19 cellular contexts compared by ENCODE assay signal in genomic region chr7:96920713-96921112, GRCh38.
DNase-seq lines count a peak whose midpoint lies in the region; ATAC-seq, FAIRE-seq and TF ChIP-seq lines count a peak whose summit lies in the region.
"Had no signal": no experiment of that assay in that cellular context is flagged by ENCODE, and none has a peak within 500 bp of the region (broad histone marks: within the 10 kb centered on the region; RNA-seq: fewer than 3 reads in every experiment).

No MANE protein-coding gene starts in this region.

- H3K4me3 ChIP-seq in PC-9 (no peak overlapping the region), epithelial cell of esophagus (ENCODE audit: low read length) (no peak overlapping the region), keratinocyte (ENCODE audit: control insufficient read depth in 2 of 3, extremely low read depth in 1 of 3, insufficient read depth in 2 of 3, low read depth in 1 of 3, low read length in 3 of 3) (no peak overlapping the region)
- H3K4me3 ChIP-seq: BLaER1 treated with 17β-estradiol and CSF1 and Interleukin-3, amounts not matched to agents 10 nM and 100 nM; GM12878 had no signal

- peaks cover 19% of the 10 kb centered on the region for H3K4me1 ChIP-seq in PC-9 (replicated peaks; ENCODE audit: insufficient read depth)
- peaks cover 4% of the 10 kb centered on the region for H3K4me1 ChIP-seq in keratinocyte (ENCODE audit: control insufficient read depth, extremely low read depth, insufficient read depth, low read length)
- H3K4me1 ChIP-seq: BLaER1 treated with 17β-estradiol and CSF1 and Interleukin-3, amounts not matched to agents 10 nM and 100 nM had no signal

- no peak overlapping the region for H3K4me3 Mint-ChIP-seq in type B pancreatic cell
- H3K4me3 Mint-ChIP-seq in mesothelial cell of epicardium: no peak overlapping the region
- H3K4me3 Mint-ChIP-seq: B cell; CD8-positive, alpha-beta T cell; IgD-negative memory B cell had no signal

- H3K9ac ChIP-seq in keratinocyte (ENCODE audit: control insufficient read depth, extremely low read depth, insufficient read depth, low read length): no peak overlapping the region
- H3K9ac ChIP-seq: BLaER1 treated with 17β-estradiol and CSF1 and Interleukin-3, amounts not matched to agents 10 nM and 100 nM had no signal

- peaks cover 11% of the 10 kb centered on the region; the same call in 1 of the 2 replicates for H3F3A ChIP-seq in PC-9 (ENCODE audit: insufficient read depth, low read depth)

- TF ChIP-seq CTCF in PC-9 (conservative IDR thresholded peaks at IDR 0.05): no peak
- TF ChIP-seq CTCF in epithelial cell of esophagus (IDR thresholded peaks at IDR 0.05; ENCODE audit: insufficient read depth, low read depth, low read length, missing control alignments): no peak
- no peak for TF ChIP-seq CTCF in keratinocyte (optimal IDR thresholded peaks at IDR 0.05 in 1 of 3, IDR thresholded peaks at IDR 0.05 in 1 of 3, conservative IDR thresholded peaks at IDR 0.05 in 1 of 3; ENCODE audit: extremely low read depth in 1 of 3, insufficient read depth in 2 of 3, low read length in 3 of 3)
- no peak for TF ChIP-seq CTCF in type B pancreatic cell (conservative IDR thresholded peaks at IDR 0.05)
- no peak for TF ChIP-seq CTCF in mesothelial cell of epicardium (IDR thresholded peaks at IDR 0.05; ENCODE audit: unreplicated experiment)

- POLR2A ChIA-PET in PC-9 (lab: Charles Lee; ENCODE audit: unreplicated experiment): no interaction called here

- no peaks in the 10 kb centered on the region for H3K36me3 Mint-ChIP-seq in type B pancreatic cell
- H3K36me3 Mint-ChIP-seq in mesothelial cell of epicardium: no peaks in the 10 kb centered on the region
- H3K36me3 Mint-ChIP-seq: CD8-positive, alpha-beta T cell; IgD-negative memory B cell had no signal

- H3K4me2 ChIP-seq in PC-9 (peak overlapping the region; percentile 44), keratinocyte (ENCODE audit: control insufficient read depth, extremely low read depth, insufficient read depth, low read depth, low read length) (no peak overlapping the region)
- H3K4me2 ChIP-seq: BLaER1 treated with 17β-estradiol and CSF1 and Interleukin-3, amounts not matched to agents 10 nM and 100 nM had no signal

- H3K9me3 Mint-ChIP-seq in type B pancreatic cell: peaks cover 4% of the 10 kb centered on the region
- H3K9me3 Mint-ChIP-seq in mesothelial cell of epicardium: peaks cover 3% of the 10 kb centered on the region
- H3K9me3 Mint-ChIP-seq: CD8-positive, alpha-beta T cell had no signal

- intact Hi-C loops in PC-9 (cut with micrococcal nuclease; ENCODE audit: unreplicated experiment): no loop called here

- H3K36me3 ChIP-seq in PC-9 (ENCODE audit: low read depth): no peaks in the 10 kb centered on the region
- no peaks in the 10 kb centered on the region for H3K36me3 ChIP-seq in keratinocyte (ENCODE audit: control insufficient read depth in 2 of 2, extremely low read depth in 1 of 2, insufficient read depth in 2 of 2, low read length in 2 of 2)
- H3K36me3 ChIP-seq: BLaER1 treated with 17β-estradiol and CSF1 and Interleukin-3, amounts not matched to agents 10 nM and 100 nM had no signal

- no peak overlapping the region; the same call in 1 of the 2 replicates for H2AFZ ChIP-seq in PC-9
- no peak overlapping the region for H2AFZ ChIP-seq in keratinocyte (ENCODE audit: control insufficient read depth, low read length)

- no peaks in the 10 kb centered on the region for H3K79me2 ChIP-seq in PC-9 (ENCODE audit: low read depth)
- no peaks in the 10 kb centered on the region for H3K79me2 ChIP-seq in keratinocyte (ENCODE audit: control insufficient read depth, insufficient read depth, low read length)

- CTCF ChIA-PET in PC-9 (lab: Charles Lee): no interaction called here

- peak; percentile 32 for FAIRE-seq in keratinocyte (lab: Jason Lieb, UNC)
- FAIRE-seq: GM12878, H54, HepG2 had no signal

- DNase-seq in PC-9 (no peak), epithelial cell of esophagus (ENCODE audit: low read depth) (peak; percentile 48), keratinocyte (ENCODE audit: low read depth, low spot score) (no peak), type B pancreatic cell (ENCODE audit: extremely low spot score, unreplicated experiment) (no peak), mesothelial cell of epicardium (ENCODE audit: low spot score in 2 of 2, unreplicated experiment in 2 of 2) (no peak), NCI-H748 treated with DMSO at 0.1 percent for 48 hours (lab: John Stamatoyannopoulos, UW) (no peak)
- DNase-seq: Calu3; CD8-positive, alpha-beta T cell; DMS 273 treated with DMSO at 0.1 percent for 48 hours; DND-41; EL; HCEC 1CT had no signal

- H3K27me3 Mint-ChIP-seq in type B pancreatic cell (peaks cover 4% of the 10 kb centered on the region), mesothelial cell of epicardium (ENCODE audit: low read depth) (no peaks in the 10 kb centered on the region)

- H3K9me2 ChIP-seq in PC-9 (ENCODE audit: insufficient read depth): no peaks in the 10 kb centered on the region

- no peaks in the 10 kb centered on the region for H3K27me3 ChIP-seq in PC-9 (ENCODE audit: insufficient read depth, low read depth)
- H3K27me3 ChIP-seq in keratinocyte (ENCODE audit: control insufficient read depth, extremely low read depth, insufficient read depth, low read length): no peaks in the 10 kb centered on the region
- H3K27me3 ChIP-seq: BLaER1 treated with 17β-estradiol and CSF1 and Interleukin-3, amounts not matched to agents 10 nM and 100 nM had no signal

- no peak overlapping the region for H3K27ac ChIP-seq in PC-9
- no peak overlapping the region for H3K27ac ChIP-seq in keratinocyte (ENCODE audit: control insufficient read depth, insufficient read depth, low read length)
- H3K27ac ChIP-seq: BLaER1 treated with 17β-estradiol and CSF1 and Interleukin-3, amounts not matched to agents 10 nM and 100 nM had no signal

- ATAC-seq in GM21367 (IDR thresholded peaks at IDR 0.05; ENCODE audit: unreplicated experiment): no peak
- ATAC-seq: CD8-positive, alpha-beta T cell; GM12878; HepG2 had no signal

- H3K4me1 Mint-ChIP-seq in type B pancreatic cell (ENCODE audit: unreplicated experiment) (no peaks in the 10 kb centered on the region), mesothelial cell of epicardium (peaks cover 14% of the 10 kb centered on the region)
- H3K4me1 Mint-ChIP-seq: B cell, IgD-negative memory B cell had no signal

- BruUV-seq in PC-9 (replicated peaks; lab: Mats Ljungman, UMichigan): no TSS peak

- dilution Hi-C loops in keratinocyte (cut with MboI; ENCODE audit: extremely low pct_ligation_motif_present, low sequenced_read_pairs): no loop called here

- H3K27ac Mint-ChIP-seq in type B pancreatic cell (peak overlapping the region; percentile 86), mesothelial cell of epicardium (no peak overlapping the region)
- H3K27ac Mint-ChIP-seq: B cell; CD8-positive, alpha-beta T cell; IgD-negative memory B cell had no signal

- H4K20me1 ChIP-seq in PC-9 (ENCODE audit: insufficient read depth): no peaks in the 10 kb centered on the region
- H4K20me1 ChIP-seq in keratinocyte (ENCODE audit: control insufficient read depth, extremely low read depth, insufficient read depth, low read length): no peaks in the 10 kb centered on the region
- H4K20me1 ChIP-seq: BLaER1 treated with 17β-estradiol and CSF1 and Interleukin-3, amounts not matched to agents 10 nM and 100 nM had no signal

- no peaks in the 10 kb centered on the region for H3K9me1 ChIP-seq in keratinocyte (ENCODE audit: control insufficient read depth, extremely low read depth, insufficient read depth, low read length)

- H3K9me3 ChIP-seq in PC-9 (ENCODE audit: insufficient read depth, low read depth) (no peaks in the 10 kb centered on the region), keratinocyte (ENCODE audit: control insufficient read depth, low read depth, low read length) (no peaks in the 10 kb centered on the region)
- H3K9me3 ChIP-seq: BLaER1 treated with 17β-estradiol and CSF1 and Interleukin-3, amounts not matched to agents 10 nM and 100 nM had no signal
